Comparison of ENCODE assay signal across 21 cellular contexts in the genomic region with DNA sequence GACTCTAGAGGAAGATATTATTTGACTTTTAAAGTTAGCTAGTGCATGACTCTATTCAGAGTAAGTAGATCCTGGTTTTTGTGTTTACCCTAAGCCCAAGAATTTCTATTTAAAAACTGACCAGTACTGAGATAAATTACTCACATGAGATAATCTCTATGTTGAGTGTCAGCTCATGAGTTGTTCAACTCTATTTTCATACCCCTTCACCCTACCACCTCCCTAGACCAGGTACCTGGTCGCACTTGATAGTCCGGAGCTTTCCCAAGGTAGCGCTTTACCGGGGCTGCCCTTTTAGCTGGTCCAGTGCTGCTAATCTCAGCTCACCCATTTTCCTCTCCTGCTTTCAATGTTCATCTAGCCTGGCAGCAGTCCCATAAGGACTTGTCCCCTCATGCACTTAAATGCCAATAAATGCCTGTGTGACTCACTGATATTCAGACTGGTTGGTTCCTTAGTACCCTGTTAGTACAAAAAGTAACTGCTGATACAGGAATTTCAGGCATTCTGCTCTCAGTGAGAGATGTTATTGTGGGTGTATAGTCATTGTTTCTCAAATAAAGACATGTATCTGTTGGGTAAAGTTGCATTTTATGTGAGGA.
A peak's percentile ranks its signal among the peaks of the same experiment; 100 is the strongest.
DNase-seq lines count a peak whose midpoint lies in the region; ATAC-seq and TF ChIP-seq lines count a peak whose summit lies in the region.
"Had no signal": no experiment of that assay in that cellular context is flagged by ENCODE, and none has a peak within 500 bp of the region (broad histone marks: within the 10 kb centered on the region; RNA-seq: fewer than 3 reads in every experiment).

No MANE protein-coding gene starts in this region.

- no peaks in the 10 kb centered on the region for H3K27me3 ChIP-seq in left ventricle myocardium inferior (ENCODE audit: low read depth)
- H3K27me3 ChIP-seq: body of pancreas, tibial nerve had no signal

- DNase-seq in HPDE6-E6E7 (ENCODE audit: extremely low spot score) (peak; percentile 10), astrocyte of the hippocampus (ENCODE audit: low read depth, low spot score) (peak; percentile 86), left ventricle myocardium inferior (peak; percentile 30), renal cortical epithelial cell (ENCODE audit: low read depth) (peak; percentile 86), occipital lobe (lab: John Stamatoyannopoulos, UW) (no peak), NCI-H748 treated with DMSO at 0.1 percent for 48 hours (lab: John Stamatoyannopoulos, UW) (no peak)
- DNase-seq: activated CD4-positive, CD25-positive, alpha-beta regulatory T cell treated with anti-CD3 and anti-CD28 coated beads, Interleukin-2, amount 50 U/mL, for 72 hours; activated T-cell treated with anti-CD3 and anti-CD28 coated beads, Interleukin-2, amount 50 U/mL, for 72 hours; body of pancreas; CD8-positive, alpha-beta memory T cell; cortex of kidney; DND-41; foreskin melanocyte; GM23248; NCI-H1694 treated with DMSO at 0.1 percent for 48 hours; NCI-H2227 treated with DMSO at 0.1 percent for 48 hours; PC-3; stimulated activated CD4-positive, alpha-beta T cell treated with anti-CD3 and anti-CD28 coated beads, Interleukin-2, amount 100 ng/mL, for 48 hours; T-helper 9 cell had no signal

- peak overlapping the region; percentile 87 for H3K27ac ChIP-seq in left ventricle myocardium inferior (replicated peaks)
- H3K27ac ChIP-seq: body of pancreas, GM23248, tibial nerve had no signal

- H3K4me3 ChIP-seq in left ventricle myocardium inferior = peak overlapping the region; percentile 44
- H3K4me3 ChIP-seq: body of pancreas, GM23248, tibial nerve had no signal

- intact Hi-C loops in left ventricle myocardium inferior (cut with micrococcal nuclease) = no loop called here

- no peak for TF ChIP-seq CTCF in left ventricle myocardium inferior (IDR thresholded peaks at IDR 0.05; ENCODE audit: borderline replicate concordance)

- no peaks in the 10 kb centered on the region for H3K36me3 ChIP-seq in left ventricle myocardium inferior
- H3K36me3 ChIP-seq: tibial nerve had no signal

- no peak for ATAC-seq in GM21786 (IDR thresholded peaks at IDR 0.05; ENCODE audit: unreplicated experiment)
- ATAC-seq: activated T-cell treated with anti-CD3 and anti-CD28 coated beads, Interleukin-2, amount 50 U/mL, for 72 hours; body of pancreas; PC-3 had no signal

- peaks cover 3% of the 10 kb centered on the region for H3K9me3 ChIP-seq in left ventricle myocardium inferior (replicated peaks)
- H3K9me3 ChIP-seq: body of pancreas, tibial nerve had no signal

- peaks cover 28% of the 10 kb centered on the region for H3K4me1 ChIP-seq in left ventricle myocardium inferior
- H3K4me1 ChIP-seq: body of pancreas had no signal

Comparison
In these comparisons a context has a peak if more than half of its experiments do, and no peak if none do; other contexts are left out.
1. DNase-seq: peak in HPDE6-E6E7 (single experiment), astrocyte of the hippocampus (single experiment), left ventricle myocardium inferior (single experiment) and renal cortical epithelial cell (single experiment); none in occipital lobe (single experiment) and NCI-H748 treated with DMSO at 0.1 percent for 48 hours (single experiment).